8 cellular contexts compared by ENCODE assay signal in genomic region chr10:69048103-69048502, GRCh38. TPM values are rescaled to one million over a fixed set of nuclear protein-coding genes. Genes with fewer than 3 reads are reported as not detected.
A peak's percentile ranks its signal among the peaks of the same experiment; 100 is the strongest.
DNase-seq lines count a peak whose midpoint lies in the region; ATAC-seq, FAIRE-seq and TF ChIP-seq lines count a peak whose summit lies in the region.
"Had no signal": no experiment of that assay in that cellular context is flagged by ENCODE, and none has a peak within 500 bp of the region (broad histone marks: within the 10 kb centered on the region; RNA-seq: fewer than 3 reads in every experiment).

No MANE protein-coding gene starts in this region.

- H3K27me3 ChIP-seq in WERI-Rb-1 (ENCODE audit: insufficient read depth, low read depth, severe bottlenecking), result no peaks in the 10 kb centered on the region
- H3K27me3 ChIP-seq in left ventricle myocardium inferior (ENCODE audit: low read depth), result no peaks in the 10 kb centered on the region

- no peaks in the 10 kb centered on the region for H3K4me1 ChIP-seq in left ventricle myocardium inferior

- H3K27ac ChIP-seq in WERI-Rb-1 (no peak overlapping the region), left ventricle myocardium inferior (replicated peaks) (peak overlapping the region; percentile 61)

- DNase-seq in HT1080 (ENCODE audit: low read depth), result peak; percentile 41
- DNase-seq in WERI-Rb-1, result peak; percentile 40
- peak; percentile 33 for DNase-seq in left ventricle myocardium inferior
- DNase-seq in stimulated activated CD4-positive, alpha-beta T cell treated with anti-CD3 and anti-CD28 coated beads, TNF-alpha, amount 100 ng/mL, for 48 hours (ENCODE audit: low read depth in 3 of 3), result peak in 2 of 3 donors; percentile 30 to 58
- no peak for DNase-seq in HTR-8/SVneo (ENCODE audit: insufficient read length, low spot score)
- DNase-seq: central memory CD4-positive, alpha-beta T cell had no signal

- no peak for FAIRE-seq in HTR-8/SVneo (lab: Jason Lieb, UNC)

- no peak for TF ChIP-seq CTCF in WERI-Rb-1 (IDR thresholded peaks at IDR 0.05; ENCODE audit: low read depth, low read length)
- TF ChIP-seq CTCF in left ventricle myocardium inferior (IDR thresholded peaks at IDR 0.05; ENCODE audit: borderline replicate concordance), result no peak

- intact Hi-C loops in left ventricle myocardium inferior (cut with micrococcal nuclease), result no loop called here

- H3K9me3 ChIP-seq in WERI-Rb-1 (ENCODE audit: severe bottlenecking) (no peaks in the 10 kb centered on the region), left ventricle myocardium inferior (replicated peaks) (no peaks in the 10 kb centered on the region)

- no peak for ATAC-seq in HG03460 (IDR thresholded peaks at IDR 0.05; ENCODE audit: unreplicated experiment)
- ATAC-seq in GM21367 (IDR thresholded peaks at IDR 0.05; ENCODE audit: unreplicated experiment), result no peak

- H3K4me3 ChIP-seq in WERI-Rb-1 (ENCODE audit: low read depth, low read length) (no peak overlapping the region), left ventricle myocardium inferior (no peak overlapping the region)

- H3K36me3 ChIP-seq in WERI-Rb-1 (no peaks in the 10 kb centered on the region), left ventricle myocardium inferior (no peaks in the 10 kb centered on the region)

RNA-seq across cellular contexts. Expression of gene SRGN, which starts 39.8 kb away (rescaled TPM):
- 135 and 180 TPM in 2 replicates for total RNA-seq in HT1080 (2014; rRNA removed; shearing (Covaris generic))
- polyA plus RNA-seq in HT1080 (2015; cell fraction: cytosol; rRNA removed), result 232 and 250 TPM in 2 replicates
- 179 and 200 TPM in 2 replicates for polyA plus RNA-seq in HT1080 (2015; cell fraction: nucleus; rRNA removed)
- total RNA-seq in left ventricle myocardium inferior, result 37.2 TPM

RNA-seq across cellular contexts. Expression of gene KIFBP, which starts 59.5 kb away (rescaled TPM):
- 37.8 and 39.3 TPM in 2 replicates for total RNA-seq in HT1080 (2014; rRNA removed; shearing (Covaris generic))
- 25.1 and 28.3 TPM in 2 replicates for polyA plus RNA-seq in HT1080 (2015; cell fraction: cytosol; rRNA removed)
- 42.5 and 44.2 TPM in 2 replicates for polyA plus RNA-seq in HT1080 (2015; cell fraction: nucleus; rRNA removed)
- total RNA-seq in left ventricle myocardium inferior, result 51.2 TPM
